Comparison of ENCODE assay signal across 26 cellular contexts in genomic region chr16:35748621-35749252, GRCh38.
"Had no signal": no experiment of that assay in that cellular context is flagged by ENCODE, and none has a peak within 500 bp of the region (broad histone marks: within the 10 kb centered on the region; RNA-seq: fewer than 3 reads in every experiment).

No MANE protein-coding gene starts in this region.

- H3K4me3 Mint-ChIP-seq: immature natural killer cell; mesothelial cell of epicardium; naive thymus-derived CD4-positive, alpha-beta T cell; natural killer cell treated with Interleukin-12 subunit alpha and Interleukin-12 subunit beta and Interleukin-15 and Interleukin-18, amount 100 ng/mL, for 72 hours; stimulated activated memory B cell treated with anti-CD40 and anti-IgM and Interleukin-4, amounts not matched to agents 10 μg/mL and 1 μg/mL and 100 μg/mL, for 72 hours; stimulated activated naive CD8-positive, alpha-beta T cell treated with anti-CD3 and anti-CD28 coated beads, Interleukin-15, amount 100 ng/mL, for 72 hours; type B pancreatic cell had no signal

- H3K36me3 ChIP-seq: left lung, ovary, prostate gland, right lobe of liver, tibial nerve, uterus had no signal

- ATAC-seq: left colon; left lung; naive thymus-derived CD4-positive, alpha-beta T cell; natural killer cell treated with Interleukin-12 subunit alpha and Interleukin-12 subunit beta and Interleukin-15 and Interleukin-18, amount 100 ng/mL, for 72 hours; right lobe of liver; stimulated activated memory B cell treated with anti-CD40 and anti-IgM and Interleukin-4, amounts not matched to agents 10 μg/mL and 1 μg/mL and 100 μg/mL, for 72 hours; stimulated activated naive CD8-positive, alpha-beta T cell treated with anti-CD3 and anti-CD28 coated beads, Interleukin-15, amount 100 ng/mL, for 72 hours had no signal

- H3K4me3 ChIP-seq: left lung, lung, ovary, prostate gland, right lobe of liver, smooth muscle cell, tibial nerve, uterus had no signal

- H3K27ac ChIP-seq: left lung, ovary, prostate gland, right lobe of liver, tibial nerve, uterus had no signal

- DNase-seq: hypothalamus; immature natural killer cell; kidney; left colon; mesendoderm; naive thymus-derived CD4-positive, alpha-beta T cell; ovary; retina; right lobe of liver; stimulated activated CD4-positive, alpha-beta T cell treated with anti-CD3 and anti-CD28 coated beads, Interleukin-1b, Interleukin-23, amount 100 ng/mL, for 48 hours; stimulated activated CD4-positive, alpha-beta T cell treated with anti-CD3 and anti-CD28 coated beads, Interleukin-2, amount 100 ng/mL, for 48 hours; stimulated activated CD4-positive, alpha-beta T cell treated with anti-CD3 and anti-CD28 coated beads, Interleukin-4, amount 100 ng/mL, for 4 hours; stimulated activated CD8-positive, alpha-beta memory T cell treated with anti-CD3 and anti-CD28 coated beads, Interleukin-4, amount 100 ng/mL, for 48 hours; stimulated activated naive CD4-positive, alpha-beta T cell treated with Interleukin-2 at 50 U/mL for 16 hours; stimulated activated naive CD8-positive, alpha-beta T cell treated with anti-CD3 and anti-CD28 coated beads, Interleukin-15, amount 100 ng/mL, for 72 hours; substantia nigra; uterus had no signal

- H3K4me1 Mint-ChIP-seq: mesothelial cell of epicardium; naive thymus-derived CD4-positive, alpha-beta T cell; stimulated activated memory B cell treated with anti-CD40 and anti-IgM and Interleukin-4, amounts not matched to agents 10 μg/mL and 1 μg/mL and 100 μg/mL, for 72 hours; stimulated activated naive CD8-positive, alpha-beta T cell treated with anti-CD3 and anti-CD28 coated beads, Interleukin-15, amount 100 ng/mL, for 72 hours had no signal

- H3K9me3 ChIP-seq: prostate gland, right lobe of liver, uterus had no signal

- H3K27me3 Mint-ChIP-seq: naive thymus-derived CD4-positive, alpha-beta T cell; natural killer cell treated with Interleukin-12 subunit alpha and Interleukin-12 subunit beta and Interleukin-15 and Interleukin-18, amount 100 ng/mL, for 72 hours; stimulated activated memory B cell treated with anti-CD40 and anti-IgM and Interleukin-4, amounts not matched to agents 10 μg/mL and 1 μg/mL and 100 μg/mL, for 72 hours; stimulated activated naive CD8-positive, alpha-beta T cell treated with anti-CD3 and anti-CD28 coated beads, Interleukin-15, amount 100 ng/mL, for 72 hours; type B pancreatic cell had no signal

- H3K27me3 ChIP-seq: left lung, ovary, right lobe of liver, tibial nerve, uterus had no signal

- H3K27ac Mint-ChIP-seq: immature natural killer cell; mesothelial cell of epicardium; naive thymus-derived CD4-positive, alpha-beta T cell; natural killer cell treated with Interleukin-12 subunit alpha and Interleukin-12 subunit beta and Interleukin-15 and Interleukin-18, amount 100 ng/mL, for 72 hours; stimulated activated memory B cell treated with anti-CD40 and anti-IgM and Interleukin-4, amounts not matched to agents 10 μg/mL and 1 μg/mL and 100 μg/mL, for 72 hours; type B pancreatic cell had no signal

- H3K36me3 Mint-ChIP-seq: immature natural killer cell; stimulated activated memory B cell treated with anti-CD40 and anti-IgM and Interleukin-4, amounts not matched to agents 10 μg/mL and 1 μg/mL and 100 μg/mL, for 72 hours; type B pancreatic cell had no signal

- H3K4me1 ChIP-seq: left lung, prostate gland, right lobe of liver, tibial nerve, uterus had no signal

- H3K4me2 ChIP-seq: smooth muscle cell had no signal
